Comparison of ENCODE assay signal across 2 cellular contexts in genomic region chr1:91617242-91617837, GRCh38.
TF ChIP-seq lines count a peak whose summit lies in the region.

No MANE protein-coding gene starts in this region.

TF ChIP-seq in IMR-90, 13 proteins besides CTCF, POLR2A, EP300 and RAD21:
- TF ChIP-seq RFX5 (IDR thresholded peaks at IDR 0.05; ENCODE audit: low read depth, low read length) (no peak), RCOR1 (IDR thresholded peaks at IDR 0.05; ENCODE audit: insufficient replicate concordance, low read length) (no peak), CEBPB (IDR thresholded peaks at IDR 0.05; ENCODE audit: low read depth, low read length) (peak; percentile 39; the same call in 1 of the 2 replicates)

TF ChIP-seq in HepG2, 621 proteins besides CTCF, POLR2A, EP300 and RAD21:
- no peak for TF ChIP-seq SOX6 (IDR thresholded peaks at IDR 0.05)
- TF ChIP-seq SOX6 (CRISPR knock-in tag; IDR thresholded peaks at IDR 0.05), result 0 out of 2 replicates have a peak, but pooled peaks have one; percentile 12
- no peak for TF ChIP-seq ZSCAN9 (CRISPR knock-in tag; IDR thresholded peaks at IDR 0.05; ENCODE audit: borderline replicate concordance)
- TF ChIP-seq SMC3 (IDR thresholded peaks at IDR 0.05; ENCODE audit: low read length), result peak; percentile 55
- TF ChIP-seq TGIF2 (CRISPR knock-in tag; IDR thresholded peaks at IDR 0.05), result no peak
- TF ChIP-seq, protein P1, sequence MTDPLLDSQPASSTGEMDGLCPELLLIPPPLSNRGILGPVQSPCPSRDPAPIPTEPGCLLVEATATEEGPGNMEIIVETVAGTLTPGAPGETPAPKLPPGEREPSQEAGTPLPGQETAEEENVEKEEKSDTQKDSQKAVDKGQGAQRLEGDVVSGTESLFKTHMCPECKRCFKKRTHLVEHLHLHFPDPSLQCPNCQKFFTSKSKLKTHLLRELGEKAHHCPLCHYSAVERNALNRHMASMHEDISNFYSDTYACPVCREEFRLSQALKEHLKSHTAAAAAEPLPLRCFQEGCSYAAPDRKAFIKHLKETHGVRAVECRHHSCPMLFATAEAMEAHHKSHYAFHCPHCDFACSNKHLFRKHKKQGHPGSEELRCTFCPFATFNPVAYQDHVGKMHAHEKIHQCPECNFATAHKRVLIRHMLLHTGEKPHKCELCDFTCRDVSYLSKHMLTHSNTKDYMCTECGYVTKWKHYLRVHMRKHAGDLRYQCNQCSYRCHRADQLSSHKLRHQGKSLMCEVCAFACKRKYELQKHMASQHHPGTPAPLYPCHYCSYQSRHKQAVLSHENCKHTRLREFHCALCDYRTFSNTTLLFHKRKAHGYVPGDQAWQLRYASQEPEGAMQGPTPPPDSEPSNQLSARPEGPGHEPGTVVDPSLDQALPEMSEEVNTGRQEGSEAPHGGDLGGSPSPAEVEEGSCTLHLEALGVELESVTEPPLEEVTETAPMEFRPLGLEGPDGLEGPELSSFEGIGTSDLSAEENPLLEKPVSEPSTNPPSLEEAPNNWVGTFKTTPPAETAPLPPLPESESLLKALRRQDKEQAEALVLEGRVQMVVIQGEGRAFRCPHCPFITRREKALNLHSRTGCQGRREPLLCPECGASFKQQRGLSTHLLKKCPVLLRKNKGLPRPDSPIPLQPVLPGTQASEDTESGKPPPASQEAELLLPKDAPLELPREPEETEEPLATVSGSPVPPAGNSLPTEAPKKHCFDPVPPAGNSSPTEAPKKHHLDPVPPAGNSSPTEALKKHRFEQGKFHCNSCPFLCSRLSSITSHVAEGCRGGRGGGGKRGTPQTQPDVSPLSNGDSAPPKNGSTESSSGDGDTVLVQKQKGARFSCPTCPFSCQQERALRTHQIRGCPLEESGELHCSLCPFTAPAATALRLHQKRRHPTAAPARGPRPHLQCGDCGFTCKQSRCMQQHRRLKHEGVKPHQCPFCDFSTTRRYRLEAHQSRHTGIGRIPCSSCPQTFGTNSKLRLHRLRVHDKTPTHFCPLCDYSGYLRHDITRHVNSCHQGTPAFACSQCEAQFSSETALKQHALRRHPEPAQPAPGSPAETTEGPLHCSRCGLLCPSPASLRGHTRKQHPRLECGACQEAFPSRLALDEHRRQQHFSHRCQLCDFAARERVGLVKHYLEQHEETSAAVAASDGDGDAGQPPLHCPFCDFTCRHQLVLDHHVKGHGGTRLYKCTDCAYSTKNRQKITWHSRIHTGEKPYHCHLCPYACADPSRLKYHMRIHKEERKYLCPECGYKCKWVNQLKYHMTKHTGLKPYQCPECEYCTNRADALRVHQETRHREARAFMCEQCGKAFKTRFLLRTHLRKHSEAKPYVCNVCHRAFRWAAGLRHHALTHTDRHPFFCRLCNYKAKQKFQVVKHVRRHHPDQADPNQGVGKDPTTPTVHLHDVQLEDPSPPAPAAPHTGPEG (CRISPR knock-in tag; IDR thresholded peaks at IDR 0.05), result no peak
- peak; percentile 71 for TF ChIP-seq STAG1 (CRISPR knock-in tag; IDR thresholded peaks at IDR 0.05)
- peak; percentile 89 for TF ChIP-seq CEBPG (CRISPR knock-in tag; IDR thresholded peaks at IDR 0.05)
- TF ChIP-seq CEBPB (IDR thresholded peaks at IDR 0.05; ENCODE audit: borderline replicate concordance, low read depth, low read length), result peak; percentile 93
- no peak for TF ChIP-seq SRY (CRISPR knock-in tag; IDR thresholded peaks at IDR 0.05)
- TF ChIP-seq, protein P2, sequence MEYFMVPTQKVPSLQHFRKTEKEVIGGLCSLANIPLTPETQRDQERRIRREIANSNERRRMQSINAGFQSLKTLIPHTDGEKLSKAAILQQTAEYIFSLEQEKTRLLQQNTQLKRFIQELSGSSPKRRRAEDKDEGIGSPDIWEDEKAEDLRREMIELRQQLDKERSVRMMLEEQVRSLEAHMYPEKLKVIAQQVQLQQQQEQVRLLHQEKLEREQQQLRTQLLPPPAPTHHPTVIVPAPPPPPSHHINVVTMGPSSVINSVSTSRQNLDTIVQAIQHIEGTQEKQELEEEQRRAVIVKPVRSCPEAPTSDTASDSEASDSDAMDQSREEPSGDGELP (IDR thresholded peaks at IDR 0.05; ENCODE audit: borderline replicate concordance, low read depth), result peak; percentile 11; the same call in 1 of the 2 replicates
